In genomic region chrX:104565791-104566687, GRCh38 we compare ENCODE assay signal across 8 cellular contexts. TPM values are rescaled to one million over a fixed set of nuclear protein-coding genes. Genes with fewer than 3 reads are reported as not detected.
A peak's percentile ranks its signal among the peaks of the same experiment; 100 is the strongest.
DNase-seq lines count a peak whose midpoint lies in the region; ATAC-seq and TF ChIP-seq lines count a peak whose summit lies in the region.

Gene IL1RAPL2, plus strand, starts transcription at chrX:104566199.

- no peaks in the 10 kb centered on the region for H3K36me3 ChIP-seq in SK-N-SH (replicated peaks in 1 of 2; ENCODE audit: control insufficient read depth in 1 of 2, insufficient read depth in 2 of 2, low read length in 1 of 2)
- no peaks in the 10 kb centered on the region for H3K36me3 ChIP-seq in hepatocyte (replicated peaks; ENCODE audit: insufficient read depth, low read depth)

- H3K9me2 ChIP-seq in SK-N-SH (no peaks in the 10 kb centered on the region), hepatocyte (replicated peaks; ENCODE audit: insufficient read depth) (no peaks in the 10 kb centered on the region)

- no peaks in the 10 kb centered on the region for H3F3A ChIP-seq in SK-N-SH (replicated peaks; ENCODE audit: insufficient read depth)

- H3K4me3 ChIP-seq in SK-N-SH (ENCODE audit: low read depth in 2 of 2, low read length in 1 of 2) (0 out of 4 replicates have a peak within 1 kb of the TSS, but pooled peaks of 1 of the 2 experiments have one; percentile 23), hepatocyte (peak within 1 kb of the TSS; percentile 13)

- H3K27ac ChIP-seq in 22Rv1 (no peak within 1 kb of the TSS), SK-N-SH (ENCODE audit: low read depth in 2 of 2, low read length in 1 of 2) (no peak within 1 kb of the TSS), hepatocyte (no peak within 1 kb of the TSS)

- WGBS in SK-N-SH (ENCODE audit: low lambda C conversion rate) = 7% methylated on average over 41 of the region's 48 CpGs
- WGBS in hepatocyte (ENCODE audit: low lambda C conversion rate, missing lambda C conversion rate) = 39% methylated on average over 37 of the region's 48 CpGs

- POLR2A ChIA-PET in SK-N-SH (lab: Yijun Ruan, JAX) = no interaction called here

- peak; percentile 39; the same call in 1 of the 2 replicates for TF ChIP-seq RAD21 in SK-N-SH (IDR thresholded peaks at IDR 0.05; ENCODE audit: low read length)

- H2AFZ ChIP-seq in SK-N-SH (ENCODE audit: low read depth) (no peak within 1 kb of the TSS), hepatocyte (peak within 1 kb of the TSS; percentile 57)

- H3K27me3 ChIP-seq in SK-N-SH (ENCODE audit: insufficient read depth) = peaks cover 54% of the 10 kb centered on the region
- peaks cover 24% of the 10 kb centered on the region for H3K27me3 ChIP-seq in hepatocyte

- H4K20me1 ChIP-seq in SK-N-SH (ENCODE audit: insufficient read depth) = no peaks in the 10 kb centered on the region
- no peaks in the 10 kb centered on the region for H4K20me1 ChIP-seq in hepatocyte (ENCODE audit: insufficient read depth, poor library complexity, severe bottlenecking)

- CTCF ChIA-PET in SK-N-SH (lab: Yijun Ruan, JAX) = interaction anchor here (0.8 to 2.9 kb wide), 6 partner anchors 9 to 91 kb away, joined by 3 to 19 read pairs (median 5); no protein-coding TSS in a partner anchor

- TF ChIP-seq CTCF in 22Rv1 (IDR thresholded peaks at IDR 0.05) (peak; percentile 81), GM12872 (IDR thresholded peaks at IDR 0.05; ENCODE audit: insufficient read depth, low read depth, low read length) (peak; percentile 54), SK-N-SH (IDR thresholded peaks at IDR 0.05) (peak; percentile 57), hepatocyte (IDR thresholded peaks at IDR 0.05; ENCODE audit: poor library complexity) (peak; percentile 52)

- H3K9me3 ChIP-seq in SK-N-SH (no peaks in the 10 kb centered on the region), hepatocyte (ENCODE audit: low read depth) (no peaks in the 10 kb centered on the region)

- no peak for TF ChIP-seq EP300 in SK-N-SH (IDR thresholded peaks at IDR 0.05; ENCODE audit: borderline replicate concordance in 1 of 2, low read depth in 1 of 2, low read length in 1 of 2)

- no peak within 1 kb of the TSS for H3K4me2 ChIP-seq in SK-N-SH
- H3K4me2 ChIP-seq in hepatocyte = peak within 1 kb of the TSS; percentile 83

- H3K79me2 ChIP-seq in SK-N-SH (ENCODE audit: insufficient read depth) (no peaks in the 10 kb centered on the region), hepatocyte (no peaks in the 10 kb centered on the region)

- no peak for ATAC-seq in stimulated activated naive CD8-positive, alpha-beta T cell treated with anti-CD3 and anti-CD28 coated beads, Interleukin-15, Interleukin-2, amounts not matched to agents 100 U/mL and 50 U/mL, for 24 hours
- ATAC-seq in GM18498 (IDR thresholded peaks at IDR 0.05; ENCODE audit: unreplicated experiment) (no peak), HG03135 (IDR thresholded peaks at IDR 0.05; ENCODE audit: unreplicated experiment) (no peak), HG03565 (IDR thresholded peaks at IDR 0.05; ENCODE audit: unreplicated experiment) (no peak)

- DNase-seq in SK-N-SH = peak; percentile 49
- peak; percentile 66 for DNase-seq in hepatocyte (ENCODE audit: low spot score)
- peak; percentile 12 for DNase-seq in stimulated activated naive CD8-positive, alpha-beta T cell treated with anti-CD3 and anti-CD28 coated beads, Interleukin-15, Interleukin-2, amounts not matched to agents 100 U/mL and 50 U/mL, for 24 hours

- H3K4me1 ChIP-seq in SK-N-SH (ENCODE audit: control insufficient read depth in 1 of 2, insufficient read depth in 2 of 2, low read depth in 1 of 2, low read length in 1 of 2) (no peaks in the 10 kb centered on the region), hepatocyte (ENCODE audit: insufficient read depth) (no peaks in the 10 kb centered on the region)

- H3K9ac ChIP-seq in SK-N-SH = no peak within 1 kb of the TSS

TF ChIP-seq in SK-N-SH, 30 proteins besides CTCF, POLR2A, EP300 and RAD21:
- TF ChIP-seq CHD2 (IDR thresholded peaks at IDR 0.05; ENCODE audit: low read length, partially characterized antibody) (no peak), FOXJ3 (CRISPR knock-in tag; IDR thresholded peaks at IDR 0.05) (no peak), MXI1 (IDR thresholded peaks at IDR 0.05; ENCODE audit: low read depth, low read length) (no peak), RCOR1 (IDR thresholded peaks at IDR 0.05; ENCODE audit: low read length) (no peak), FOXM1 (IDR thresholded peaks at IDR 0.05; ENCODE audit: low read depth) (no peak), SIN3A (IDR thresholded peaks at IDR 0.05; ENCODE audit: borderline replicate concordance, low read depth, low read length) (no peak), POLR2AphosphoS5 (IDR thresholded peaks at IDR 0.05; ENCODE audit: low read depth, low read length) (no peak), PBX3 (IDR thresholded peaks at IDR 0.05) (no peak), YY1 (IDR thresholded peaks at IDR 0.05; ENCODE audit: low read depth) (no peak), USF2 (IDR thresholded peaks at IDR 0.05; ENCODE audit: borderline replicate concordance, low read depth, low read length) (no peak), RXRA (IDR thresholded peaks at IDR 0.05; ENCODE audit: borderline replicate concordance, low read depth) (no peak), ELF1 (IDR thresholded peaks at IDR 0.05) (no peak), JUND (IDR thresholded peaks at IDR 0.05) (no peak), TCF12 (IDR thresholded peaks at IDR 0.05) (no peak), RFX5 (IDR thresholded peaks at IDR 0.05; ENCODE audit: low read length) (no peak)
TF ChIP-seq in SK-N-SH: peak in this region for 0.

RNA-seq across cellular contexts. Expression of gene IL1RAPL2, which starts in this region (rescaled TPM):
- 0.08 and 0.13 TPM in 2 replicates for polyA plus RNA-seq in SK-N-SH (2012; rRNA removed)
- 0.03 and 0.12 TPM in 2 replicates for polyA plus RNA-seq in SK-N-SH (2012; cell fraction: cytosol; rRNA removed)
- 0.11 and 0.12 TPM in 2 replicates for polyA plus RNA-seq in SK-N-SH (2012; cell fraction: nucleus; rRNA removed)
- total RNA-seq in hepatocyte = 0.36 and 0.40 TPM in 2 replicates
- polyA plus RNA-seq in hepatocyte = 0.33 TPM in 1 of 2 replicates, not detected in the other

Comparison
In these comparisons a context has a peak if more than half of its experiments do, and no peak if none do; other contexts are left out.
1. Peak in DNase-seq in SK-N-SH; RNA of the gene not detected or under 1 TPM.
2. Peak in DNase-seq, H3K4me3 ChIP-seq and H3K4me2 ChIP-seq in hepatocyte; RNA of the gene not detected or under 1 TPM.
3. DNase-seq: peak in every context shown above with its lines; median percentile 66 in hepatocyte; 49 in SK-N-SH; 12 in stimulated activated naive CD8-positive, alpha-beta T cell treated with anti-CD3 and anti-CD28 coated beads, Interleukin-15, Interleukin-2, amounts not matched to agents 100 U/mL and 50 U/mL, for 24 hours.